ENCODE assay signal across 5 cellular contexts in the genomic region with DNA sequence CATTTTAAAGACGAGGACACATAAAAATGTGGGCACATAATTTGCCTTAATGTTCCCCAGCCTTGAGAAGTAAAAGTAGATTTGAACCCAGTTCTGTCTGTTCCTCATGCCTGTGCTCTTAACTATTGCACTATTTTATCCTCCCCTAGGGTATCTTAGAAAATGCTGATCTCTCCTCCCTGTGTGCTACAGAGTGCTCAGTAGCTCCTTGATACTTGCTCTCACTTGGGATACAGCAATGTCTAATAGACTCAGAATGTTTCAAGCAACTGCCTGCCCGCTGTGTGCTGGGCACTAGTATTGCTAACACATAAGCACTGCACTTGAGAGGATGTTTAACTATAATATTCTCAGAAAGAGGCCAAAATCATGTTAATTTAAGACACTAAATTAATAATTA. TPM values are rescaled to one million over a fixed set of nuclear protein-coding genes. Genes with fewer than 3 reads are reported as not detected.
"Had no signal": no experiment of that assay in that cellular context is flagged by ENCODE, and none has a peak within 500 bp of the region (broad histone marks: within the 10 kb centered on the region; RNA-seq: fewer than 3 reads in every experiment).

No MANE protein-coding gene starts in this region.

RNA-seq across cellular contexts. Expression of a gene that starts 1.0 kb away (rescaled TPM):
- total RNA-seq: HepG2, HT-29, HT1080, IMR-90 had no signal
- polyA plus RNA-seq: HepG2, IgD-negative memory B cell, IMR-90 had no signal
